Comparison of ENCODE assay signal across 23 cellular contexts in the genomic region with DNA sequence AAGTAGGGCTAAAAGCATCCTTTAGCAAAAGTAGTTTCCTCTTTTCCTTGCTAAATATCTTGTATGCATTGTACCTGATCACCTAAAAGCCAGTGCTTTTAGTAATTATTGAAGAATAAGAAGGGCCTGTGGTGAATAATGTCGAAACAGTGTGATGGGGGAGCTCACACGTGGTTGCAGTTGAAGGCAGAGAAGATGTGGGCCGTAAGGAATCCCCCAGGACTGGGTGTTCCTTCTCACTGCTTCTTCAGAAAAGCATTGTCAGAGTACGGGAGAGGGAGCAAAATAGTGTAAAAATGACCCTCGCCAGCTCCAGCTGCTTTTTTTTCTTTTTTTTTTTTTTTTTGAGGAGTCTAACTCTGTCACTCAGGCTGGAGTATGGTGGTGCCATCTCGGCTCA.
DNase-seq lines count a peak whose midpoint lies in the region; ATAC-seq, FAIRE-seq and TF ChIP-seq lines count a peak whose summit lies in the region.
"Had no signal": no experiment of that assay in that cellular context is flagged by ENCODE, and none has a peak within 500 bp of the region (broad histone marks: within the 10 kb centered on the region; RNA-seq: fewer than 3 reads in every experiment).

No MANE protein-coding gene starts in this region.

- WGBS in mesenchymal stem cell: 86% methylated on average over 4 of the region's 6 CpGs

- no peaks in the 10 kb centered on the region for H3K4me1 Mint-ChIP-seq in CD8-positive, alpha-beta memory T cell
- H3K4me1 Mint-ChIP-seq: GM23338 had no signal

- no peaks in the 10 kb centered on the region for H3K36me3 ChIP-seq in BLaER1 treated with 17β-estradiol and CSF1 and Interleukin-3, amounts not matched to agents 10 nM and 100 nM
- H3K36me3 ChIP-seq in CD8-positive, alpha-beta memory T cell (ENCODE audit: insufficient read depth, low read length): no peaks in the 10 kb centered on the region
- H3K36me3 ChIP-seq in mesenchymal stem cell (ENCODE audit: control insufficient read depth in 1 of 2, insufficient read depth in 2 of 2, low read depth in 1 of 2, low read length in 2 of 2): no peaks in the 10 kb centered on the region
- H3K36me3 ChIP-seq in OCI-LY7 (ENCODE audit: insufficient read depth, low read length): no peaks in the 10 kb centered on the region

- H3K79me2 ChIP-seq in OCI-LY7 (ENCODE audit: insufficient read depth, low read depth, low read length): no peaks in the 10 kb centered on the region

- ATAC-seq in GM18861 (IDR thresholded peaks at IDR 0.05; ENCODE audit: unreplicated experiment): peak; percentile 35
- peak; percentile 40 for ATAC-seq in GM19463 (IDR thresholded peaks at IDR 0.05; ENCODE audit: unreplicated experiment)
- ATAC-seq in HG03432 (IDR thresholded peaks at IDR 0.05; ENCODE audit: unreplicated experiment): peak; percentile 56
- ATAC-seq: GM23338, HepG2 had no signal

- H3K27ac Mint-ChIP-seq in CD8-positive, alpha-beta memory T cell: no peak overlapping the region
- H3K27ac Mint-ChIP-seq: GM23338; T-helper 2 cell treated with Interferon-gamma antibody and Interleukin-4, amounts not matched to agents 5 μg/mL and 100 μg/mL, for 36 hours had no signal

- no peaks in the 10 kb centered on the region for H3K27me3 ChIP-seq in BLaER1 treated with 17β-estradiol and CSF1 and Interleukin-3, amounts not matched to agents 10 nM and 100 nM
- no peaks in the 10 kb centered on the region for H3K27me3 ChIP-seq in CD8-positive, alpha-beta memory T cell (ENCODE audit: insufficient read depth, low read length, poor library complexity, severe bottlenecking)
- no peaks in the 10 kb centered on the region for H3K27me3 ChIP-seq in mesenchymal stem cell (ENCODE audit: control insufficient read depth in 1 of 2, insufficient read depth in 1 of 2, low read length in 2 of 2)

- no TSS peak for BruUV-seq in OCI-LY7 (replicated peaks; lab: Mats Ljungman, UMichigan)

- intact Hi-C loops in OCI-LY7 (cut with micrococcal nuclease; ENCODE audit: unreplicated experiment): no loop called here

- no peak overlapping the region for H3K18ac ChIP-seq in mesenchymal stem cell (ENCODE audit: low read depth in 1 of 2, low read length in 2 of 2)

- H3K4me3 ChIP-seq in BLaER1 treated with 17β-estradiol and CSF1 and Interleukin-3, amounts not matched to agents 10 nM and 100 nM: no peak overlapping the region
- H3K4me3 ChIP-seq in CD8-positive, alpha-beta memory T cell (ENCODE audit: low read length): no peak overlapping the region
- no peak overlapping the region for H3K4me3 ChIP-seq in mesenchymal stem cell (ENCODE audit: insufficient read depth in 1 of 2, low read depth in 1 of 2, low read length in 2 of 2)
- H3K4me3 ChIP-seq in OCI-LY7 (ENCODE audit: low read depth, low read length, poor library complexity, severe bottlenecking): no peak overlapping the region
- H3K4me3 ChIP-seq: GM23338 had no signal

- peak overlapping the region; percentile 32 to 76 (median 62); a peak in 18 of 22 replicates for H3K4me2 ChIP-seq in BLaER1 treated with 17β-estradiol and CSF1 and Interleukin-3, amounts not matched to agents 10 nM and 100 nM
- H3K4me2 ChIP-seq in mesenchymal stem cell (ENCODE audit: low read length, poor library complexity, severe bottlenecking) (no peak overlapping the region), OCI-LY7 (ENCODE audit: low read length) (no peak overlapping the region)
- H3K4me2 ChIP-seq: GM23338, SK-N-SH had no signal

- H3K9me2 ChIP-seq in OCI-LY7 (ENCODE audit: insufficient read depth, low read length): no peaks in the 10 kb centered on the region
- H3K9me2 ChIP-seq: SK-N-SH had no signal

- H3K23ac ChIP-seq in mesenchymal stem cell (ENCODE audit: low read length in 2 of 2): no peak overlapping the region

- no peak overlapping the region for H2BK120ac ChIP-seq in mesenchymal stem cell (ENCODE audit: low read depth, low read length)

- no peak for DNase-seq in CD8-positive, alpha-beta memory T cell
- DNase-seq in mesenchymal stem cell: no peak
- DNase-seq in D721Med (ENCODE audit: insufficient read length, low spot score): no peak
- DNase-seq in OCI-LY7 (ENCODE audit: low spot score): no peak
- DNase-seq: GF-D8, HCEC 1CT, KBM-7, NCI-H1105, NCI-H1694, NCI-H510A, NCI-H748 treated with DMSO at 0.1 percent for 48 hours, OCI-M1, SHP77 treated with DMSO at 0.1 percent for 48 hours, SK-N-SH had no signal

- H2AK5ac ChIP-seq in mesenchymal stem cell (ENCODE audit: low read length, severe bottlenecking): no peak overlapping the region

- no peaks in the 10 kb centered on the region for H3K9me3 Mint-ChIP-seq in CD8-positive, alpha-beta memory T cell
- H3K9me3 Mint-ChIP-seq: GM23338; T-helper 2 cell treated with Interferon-gamma antibody and Interleukin-4, amounts not matched to agents 5 μg/mL and 100 μg/mL, for 36 hours had no signal

- no peak overlapping the region for H3K9ac ChIP-seq in BLaER1 treated with 17β-estradiol and CSF1 and Interleukin-3, amounts not matched to agents 10 nM and 100 nM
- H3K9ac ChIP-seq in mesenchymal stem cell (ENCODE audit: low read length): no peak overlapping the region
- H3K9ac ChIP-seq: SK-N-SH had no signal

- no peak overlapping the region for H2BK12ac ChIP-seq in mesenchymal stem cell (ENCODE audit: low read length in 2 of 2)

- H3K9me3 ChIP-seq in BLaER1 treated with 17β-estradiol and CSF1 and Interleukin-3, amounts not matched to agents 10 nM and 100 nM (replicated peaks in 1 of 11): peaks cover 0 to 58% (median 25%) of the 10 kb centered on the region in 11 experiments; a peak in 16 of 22 replicates
- H3K9me3 ChIP-seq in CD8-positive, alpha-beta memory T cell (ENCODE audit: low read length): no peaks in the 10 kb centered on the region
- H3K9me3 ChIP-seq in mesenchymal stem cell (ENCODE audit: control insufficient read depth, low read length) (no peaks in the 10 kb centered on the region), OCI-LY7 (ENCODE audit: low read length) (no peaks in the 10 kb centered on the region)
- H3K9me3 ChIP-seq: SK-N-SH had no signal

- H4K20me1 ChIP-seq in BLaER1 treated with 17β-estradiol and CSF1 and Interleukin-3, amounts not matched to agents 10 nM and 100 nM: no peaks in the 10 kb centered on the region
- no peaks in the 10 kb centered on the region for H4K20me1 ChIP-seq in OCI-LY7 (ENCODE audit: insufficient read depth, low read length)

- no peak for TF ChIP-seq CTCF in D721Med (IDR thresholded peaks at IDR 0.05; ENCODE audit: insufficient read depth, missing control alignments)
- no peak for TF ChIP-seq CTCF in OCI-LY7 (conservative IDR thresholded peaks at IDR 0.05; ENCODE audit: low read length)

- peaks cover 14 to 53% (median 25%) of the 10 kb centered on the region in 10 experiments for H3K4me1 ChIP-seq in BLaER1 treated with 17β-estradiol and CSF1 and Interleukin-3, amounts not matched to agents 10 nM and 100 nM
- no peaks in the 10 kb centered on the region for H3K4me1 ChIP-seq in CD8-positive, alpha-beta memory T cell (ENCODE audit: insufficient read depth, low read length)
- H3K4me1 ChIP-seq in mesenchymal stem cell (ENCODE audit: control insufficient read depth, insufficient read depth, low read depth, low read length): no peaks in the 10 kb centered on the region
- H3K4me1 ChIP-seq in OCI-LY7 (ENCODE audit: insufficient read depth, low read length, poor library complexity, severe bottlenecking): no peaks in the 10 kb centered on the region

- no peak overlapping the region for H2BK5ac ChIP-seq in mesenchymal stem cell (ENCODE audit: low read depth, low read length, poor library complexity, severe bottlenecking)

- 0 out of 22 replicates have a peak overlapping the region, but pooled peaks of 1 of the 11 experiments have one; percentile 45 for H3K27ac ChIP-seq in BLaER1 treated with 17β-estradiol and CSF1 and Interleukin-3, amounts not matched to agents 10 nM and 100 nM
- H3K27ac ChIP-seq in CD8-positive, alpha-beta memory T cell (ENCODE audit: low read depth, low read length): no peak overlapping the region
- H3K27ac ChIP-seq in mesenchymal stem cell (ENCODE audit: low read length, poor library complexity, severe bottlenecking) (no peak overlapping the region), OCI-LY7 (ENCODE audit: low read depth, low read length, poor library complexity, severe bottlenecking) (no peak overlapping the region)
- H3K27ac ChIP-seq: C4-2B had no signal

- FAIRE-seq in D721Med (lab: Jason Lieb, UNC): no peak
- FAIRE-seq: GM12891, HepG2 had no signal

- H3K36me3 Mint-ChIP-seq in CD8-positive, alpha-beta memory T cell: no peaks in the 10 kb centered on the region

- CTCF ChIA-PET in CD8-positive, alpha-beta memory T cell (lab: Charles Lee): no interaction called here
- CTCF ChIA-PET in OCI-LY7 (lab: Charles Lee; ENCODE audit: unreplicated experiment): no interaction called here

- H3K79me1 ChIP-seq in mesenchymal stem cell (replicated peaks; ENCODE audit: low read length, poor library complexity, severe bottlenecking): no peaks in the 10 kb centered on the region

- no peak overlapping the region for H2BK15ac ChIP-seq in mesenchymal stem cell (ENCODE audit: low read depth, poor library complexity, severe bottlenecking)

- no peak overlapping the region for H3K4ac ChIP-seq in mesenchymal stem cell (ENCODE audit: low read depth in 1 of 2, low read length in 2 of 2)

- H3K4me3 Mint-ChIP-seq in CD8-positive, alpha-beta memory T cell: no peak overlapping the region
- H3K4me3 Mint-ChIP-seq: GM23338; T-helper 2 cell treated with Interferon-gamma antibody and Interleukin-4, amounts not matched to agents 5 μg/mL and 100 μg/mL, for 36 hours had no signal

- POLR2A ChIA-PET in CD8-positive, alpha-beta memory T cell (lab: Charles Lee): no interaction called here
- POLR2A ChIA-PET in OCI-LY7 (lab: Charles Lee): interaction anchor here (0.7 kb wide), 1 partner anchor 486 kb away, joined by 4 read pairs; no protein-coding TSS in a partner anchor

- peaks cover 2 to 6% of the 10 kb centered on the region in 2 donors for H3K27me3 Mint-ChIP-seq in CD8-positive, alpha-beta memory T cell

- no peak overlapping the region for H3K14ac ChIP-seq in mesenchymal stem cell (ENCODE audit: low read length in 2 of 2)

- no peak overlapping the region for H4K8ac ChIP-seq in mesenchymal stem cell (ENCODE audit: low read length)

- H2AFZ ChIP-seq in mesenchymal stem cell (ENCODE audit: low read depth, low read length): no peak overlapping the region
- H2AFZ ChIP-seq in OCI-LY7 (ENCODE audit: low read length): no peak overlapping the region
- H2AFZ ChIP-seq: GM23338 had no signal

- H4K91ac ChIP-seq in mesenchymal stem cell (ENCODE audit: low read length): no peak overlapping the region

Comparison
In these comparisons a context has a peak if more than half of its experiments do, and no peak if none do; other contexts are left out.
1. H3K4me2 ChIP-seq: peak in BLaER1 treated with 17β-estradiol and CSF1 and Interleukin-3, amounts not matched to agents 10 nM and 100 nM (11 of 11); none in mesenchymal stem cell (single experiment) and OCI-LY7 (single experiment).
2. Peak in every context shown above with its lines, with median percentiles within 50 percentile points of each other: ATAC-seq.